8 cellular contexts compared by ENCODE assay signal in genomic region chr1:16205891-16206546, GRCh38. TPM values are rescaled to one million over a fixed set of nuclear protein-coding genes. Genes with fewer than 3 reads are reported as not detected.
DNase-seq lines count a peak whose midpoint lies in the region; ATAC-seq lines count a peak whose summit lies in the region.

No MANE protein-coding gene starts in this region.

- peak overlapping the region in 2 of 3 donors; percentile 66 to 69 for H3K9ac ChIP-seq in skeletal muscle tissue (ENCODE audit: low read depth in 1 of 3, low read length in 3 of 3)

- H3K9me3 Mint-ChIP-seq in activated CD4-positive, alpha-beta T cell treated with anti-CD3 and anti-CD28 coated beads, Interleukin-2, amount 10 ng/mL, durations not matched to agents 7 days and 5 days: no peaks in the 10 kb centered on the region
- no peaks in the 10 kb centered on the region for H3K9me3 Mint-ChIP-seq in T-cell

- intact Hi-C loops in left cardiac atrium (cut with DNase I): loop anchor here in 1 of 2 donors (5.0 kb wide), 1 partner anchor 36 kb away; no protein-coding TSS in a partner anchor

- peaks cover 11% of the 10 kb centered on the region for H3K4me1 Mint-ChIP-seq in activated CD4-positive, alpha-beta T cell treated with anti-CD3 and anti-CD28 coated beads, Interleukin-2, amount 10 ng/mL, durations not matched to agents 7 days and 5 days
- peaks cover 6 to 10% (median 6%) of the 10 kb centered on the region in 3 donors for H3K4me1 Mint-ChIP-seq in T-cell

- no peaks in the 10 kb centered on the region for H3K9me3 ChIP-seq in skeletal muscle tissue (ENCODE audit: control insufficient read depth in 3 of 3, low read length in 3 of 3)

- H3K27ac Mint-ChIP-seq in activated CD4-positive, alpha-beta T cell treated with anti-CD3 and anti-CD28 coated beads, Interleukin-2, amount 10 ng/mL, durations not matched to agents 7 days and 5 days: peak overlapping the region; percentile 99
- H3K27ac Mint-ChIP-seq in T-cell: peak overlapping the region; percentile 94 to 97

- H3K27me3 Mint-ChIP-seq in activated CD4-positive, alpha-beta T cell treated with anti-CD3 and anti-CD28 coated beads, Interleukin-2, amount 10 ng/mL, durations not matched to agents 7 days and 5 days: no peaks in the 10 kb centered on the region
- H3K27me3 Mint-ChIP-seq in T-cell: no peaks in the 10 kb centered on the region

- H3K27ac ChIP-seq in skeletal muscle tissue (ENCODE audit: low read depth, low read length): peak overlapping the region; percentile 58

- CTCF ChIA-PET in activated CD4-positive, alpha-beta T cell treated with anti-CD3 and anti-CD28 coated beads, Interleukin-2, amount 10 ng/mL, durations not matched to agents 7 days and 5 days (lab: Charles Lee): interaction anchor here (2.3 kb wide), 1 partner anchor 11 kb away, joined by 11 read pairs; no protein-coding TSS in a partner anchor
- CTCF ChIA-PET in T-cell (lab: Charles Lee): interaction anchor here in 1 of 2 donors (1.1 kb wide), 1 partner anchor 11 kb away, joined by 5 read pairs; no protein-coding TSS in a partner anchor

- H3K4me3 ChIP-seq in skeletal muscle tissue (ENCODE audit: low read length in 3 of 3): peak overlapping the region; percentile 56 to 63 (median 61)

- H3K36me3 ChIP-seq in skeletal muscle tissue (ENCODE audit: control insufficient read depth in 3 of 3, insufficient read depth in 3 of 3, low read length in 3 of 3): no peaks in the 10 kb centered on the region

- no peak for DNase-seq in activated CD4-positive, alpha-beta T cell treated with anti-CD3 and anti-CD28 coated beads, Interleukin-2, amount 10 ng/mL, durations not matched to agents 7 days and 5 days
- DNase-seq in activated CD4-positive, alpha-beta T cell treated with anti-CD3 and anti-CD28 coated beads, Interleukin-2, amount 50 U/mL, for 1 hour: no peak
- DNase-seq in T-cell (peak in 1 of 34 experiments; percentile 19), left cardiac atrium (peak; percentile 50), SIG-M5 (lab: John Stamatoyannopoulos, UW) (no peak), COLO668 (lab: John Stamatoyannopoulos, UW; ENCODE audit: unreplicated experiment) (no peak)

- peaks cover 2% of the 10 kb centered on the region for H3K36me3 Mint-ChIP-seq in activated CD4-positive, alpha-beta T cell treated with anti-CD3 and anti-CD28 coated beads, Interleukin-2, amount 10 ng/mL, durations not matched to agents 7 days and 5 days (ENCODE audit: low read depth)
- peaks cover 6% of the 10 kb centered on the region for H3K36me3 Mint-ChIP-seq in T-cell

- POLR2A ChIA-PET in activated CD4-positive, alpha-beta T cell treated with anti-CD3 and anti-CD28 coated beads, Interleukin-2, amount 10 ng/mL, durations not matched to agents 7 days and 5 days (lab: Charles Lee): interaction anchor here (1.4 kb wide), 1 partner anchor 11 kb away, joined by 8 read pairs; no protein-coding TSS in a partner anchor
- POLR2A ChIA-PET in T-cell (lab: Charles Lee): interaction anchor here in 1 of 2 donors (0.6 kb wide), 1 partner anchor 11 kb away, joined by 10 read pairs; no protein-coding TSS in a partner anchor

- ATAC-seq in T-cell (replicated peaks in 1 of 4) (peak in 1 of 4 experiments; percentile 0), left cardiac atrium (no peak), esophagus mucosa (no peak)

- peak overlapping the region; percentile 89 for H3K4me3 Mint-ChIP-seq in activated CD4-positive, alpha-beta T cell treated with anti-CD3 and anti-CD28 coated beads, Interleukin-2, amount 10 ng/mL, durations not matched to agents 7 days and 5 days
- peak overlapping the region; percentile 84 to 87 (median 86) for H3K4me3 Mint-ChIP-seq in T-cell

- H3K27me3 ChIP-seq in skeletal muscle tissue (ENCODE audit: control insufficient read depth in 3 of 3, insufficient read depth in 3 of 3, low read length in 3 of 3): peaks cover 3 to 20% (median 7%) of the 10 kb centered on the region in 3 donors

- H3K4me1 ChIP-seq in skeletal muscle tissue (ENCODE audit: control insufficient read depth in 3 of 3, insufficient read depth in 3 of 3, low read length in 3 of 3): peaks cover 5 to 9% (median 9%) of the 10 kb centered on the region in 3 donors

RNA-seq across cellular contexts. Expression of gene ARHGEF19, which starts 6.4 kb away (rescaled TPM):
- total RNA-seq in activated CD4-positive, alpha-beta T cell treated with anti-CD3 and anti-CD28 coated beads, Interleukin-2, amount 10 ng/mL, durations not matched to agents 7 days and 5 days: 10 to 100 TPM; 10.7 to 12.1 TPM
- 10 to 100 TPM in 3 of 5 donors, 1 to 10 TPM in 2; 7.0 to 17.6 (median 12.3) TPM for total RNA-seq in T-cell
- total RNA-seq in left cardiac atrium: 1 to 10 TPM; 2.1 to 4.7 TPM
- 0.52 TPM for total RNA-seq in skeletal muscle tissue
- 21.9 TPM for total RNA-seq in esophagus mucosa

RNA-seq across cellular contexts. Expression of gene CPLANE2, which starts 31.0 kb away (rescaled TPM):
- total RNA-seq in activated CD4-positive, alpha-beta T cell treated with anti-CD3 and anti-CD28 coated beads, Interleukin-2, amount 10 ng/mL, durations not matched to agents 7 days and 5 days: 1 to 10 TPM; 6.4 to 6.8 TPM
- total RNA-seq in T-cell (10 to 100 TPM in 3 of 5 donors, 1 to 10 TPM in 2; 6.6 to 13.2 (median 11.3) TPM), left cardiac atrium (1 to 10 TPM; 4.7 to 7.2 TPM), skeletal muscle tissue (3.1 TPM), esophagus mucosa (11.4 TPM)

RNA-seq across cellular contexts. Expression of gene EPHA2, which starts 50.1 kb away (rescaled TPM):
- total RNA-seq in activated CD4-positive, alpha-beta T cell treated with anti-CD3 and anti-CD28 coated beads, Interleukin-2, amount 10 ng/mL, durations not matched to agents 7 days and 5 days: not detected
- total RNA-seq in T-cell (under 1 TPM in 4 of 5 donors, not detected in 1; 0.19 to 0.66 (median 0.41) TPM), left cardiac atrium (10 to 100 TPM in 1 of 2 donors, 1 to 10 TPM in 1; 8.1 to 24.1 TPM), skeletal muscle tissue (5.2 TPM), esophagus mucosa (146 TPM)
